15 cellular contexts compared by ENCODE assay signal in genomic region chr11:131906963-131907362, GRCh38.
DNase-seq lines count a peak whose midpoint lies in the region; ATAC-seq and TF ChIP-seq lines count a peak whose summit lies in the region.
"Had no signal": no experiment of that assay in that cellular context is flagged by ENCODE, and none has a peak within 500 bp of the region (broad histone marks: within the 10 kb centered on the region; RNA-seq: fewer than 3 reads in every experiment).

No MANE protein-coding gene starts in this region.

- H4K20me1 ChIP-seq in GM23338 (replicated peaks; ENCODE audit: insufficient read depth), result no peaks in the 10 kb centered on the region

- no peak overlapping the region for H3K4me3 Mint-ChIP-seq in GM23338
- no peak overlapping the region for H3K4me3 Mint-ChIP-seq in CD8-positive, alpha-beta memory T cell
- H3K4me3 Mint-ChIP-seq: activated T-cell treated with anti-CD3 and anti-CD28 coated beads, Interleukin-2, amount 50 U/mL, for 4 hours; B cell; stimulated activated naive CD8-positive, alpha-beta T cell treated with anti-CD3 and anti-CD28 coated beads, Interleukin-15, amount 100 ng/mL, for 72 hours had no signal

- no peaks in the 10 kb centered on the region for H3K9me3 Mint-ChIP-seq in GM23338
- peaks cover 0 to 11% (median 5%) of the 10 kb centered on the region in 5 donors for H3K9me3 Mint-ChIP-seq in CD8-positive, alpha-beta memory T cell
- H3K9me3 Mint-ChIP-seq: activated T-cell treated with anti-CD3 and anti-CD28 coated beads, Interleukin-2, amount 50 U/mL, for 4 hours; stimulated activated naive CD8-positive, alpha-beta T cell treated with anti-CD3 and anti-CD28 coated beads, Interleukin-15, amount 100 ng/mL, for 72 hours had no signal

- POLR2A ChIA-PET in A673 (lab: Charles Lee; ENCODE audit: low non-redundant PET), result no interaction called here
- POLR2A ChIA-PET in CD8-positive, alpha-beta memory T cell (lab: Charles Lee), result no interaction called here

- peak; percentile 59 for DNase-seq in A673 (ENCODE audit: low spot score)
- DNase-seq in GM23338 (ENCODE audit: low spot score), result peak; percentile 34
- peak; percentile 60 for DNase-seq in choroid plexus epithelial cell (ENCODE audit: low read depth)
- peak; percentile 58 for DNase-seq in inferior parietal cortex (ENCODE audit: extremely low spot score)
- no peak for DNase-seq in NCI-H128 (lab: John Stamatoyannopoulos, UW; ENCODE audit: unreplicated experiment)
- DNase-seq in CD8-positive, alpha-beta memory T cell, result no peak
- no peak for DNase-seq in NK-92 treated with Interleukin-12 subunit alpha and Interleukin-12 subunit beta, amount 100 ng/mL, for 24 hours (lab: John Stamatoyannopoulos, UW)
- DNase-seq: activated T-cell treated with anti-CD3 and anti-CD28 coated beads, Interleukin-2, amount 50 U/mL, for 4 hours; NCI-H1092 treated with DMSO at 0.1 percent for 48 hours; stimulated activated naive CD8-positive, alpha-beta T cell treated with anti-CD3 and anti-CD28 coated beads, Interleukin-15, amount 100 ng/mL, for 72 hours had no signal

- peaks cover 17% of the 10 kb centered on the region for H3K27me3 Mint-ChIP-seq in GM23338 (ENCODE audit: insufficient read depth, low read depth, poor library complexity)
- peaks cover 6 to 26% of the 10 kb centered on the region in 2 donors for H3K27me3 Mint-ChIP-seq in CD8-positive, alpha-beta memory T cell

- H3K27ac Mint-ChIP-seq in GM23338, result no peak overlapping the region
- H3K27ac Mint-ChIP-seq in CD8-positive, alpha-beta memory T cell, result no peak overlapping the region
- H3K27ac Mint-ChIP-seq: B cell; stimulated activated naive CD8-positive, alpha-beta T cell treated with anti-CD3 and anti-CD28 coated beads, Interleukin-15, amount 100 ng/mL, for 72 hours had no signal

- H3K79me2 ChIP-seq in GM23338 (replicated peaks; ENCODE audit: insufficient read depth), result no peaks in the 10 kb centered on the region; the same call in 1 of the 2 replicates

- H3K4me2 ChIP-seq in GM23338, result no peak overlapping the region

- ATAC-seq in GM23338, result no peak
- no peak for ATAC-seq in GM21367 (IDR thresholded peaks at IDR 0.05; ENCODE audit: unreplicated experiment)
- ATAC-seq: activated T-cell treated with anti-CD3 and anti-CD28 coated beads, Interleukin-2, amount 50 U/mL, for 4 hours; K562; stimulated activated naive CD8-positive, alpha-beta T cell treated with anti-CD3 and anti-CD28 coated beads, Interleukin-15, amount 100 ng/mL, for 72 hours had no signal

- peaks cover 78% of the 10 kb centered on the region for H3K4me1 Mint-ChIP-seq in GM23338
- peaks cover 0 to 4% (median 0%) of the 10 kb centered on the region in 3 donors for H3K4me1 Mint-ChIP-seq in CD8-positive, alpha-beta memory T cell
- H3K4me1 Mint-ChIP-seq: B cell; stimulated activated naive CD8-positive, alpha-beta T cell treated with anti-CD3 and anti-CD28 coated beads, Interleukin-15, amount 100 ng/mL, for 72 hours had no signal

- TF ChIP-seq CTCF in A673 (conservative IDR thresholded peaks at IDR 0.05; ENCODE audit: low read depth, low read length), result peak; percentile 28; the same call in 1 of the 2 replicates
- TF ChIP-seq CTCF in GM23338 (conservative IDR thresholded peaks at IDR 0.05; ENCODE audit: low read depth in 2 of 2), result peak; percentile 33 to 52
- peak; percentile 51 for TF ChIP-seq CTCF in choroid plexus epithelial cell (conservative IDR thresholded peaks at IDR 0.05; ENCODE audit: low read depth, low read length)

- CTCF ChIA-PET in A673 (lab: Charles Lee), result no interaction called here
- CTCF ChIA-PET in CD8-positive, alpha-beta memory T cell (lab: Charles Lee), result no interaction called here

- no peak overlapping the region for H3K4me3 ChIP-seq in A673 (ENCODE audit: low read depth, low read length, poor library complexity, severe bottlenecking)
- H3K4me3 ChIP-seq in GM23338, result no peak overlapping the region
- H3K4me3 ChIP-seq in choroid plexus epithelial cell (ENCODE audit: low read depth, low read length), result no peak overlapping the region
- no peak overlapping the region for H3K4me3 ChIP-seq in CD8-positive, alpha-beta memory T cell (ENCODE audit: low read length)
- H3K4me3 ChIP-seq: K562, SJSA1, vagina had no signal

- H3K27me3 ChIP-seq in A673 (replicated peaks; ENCODE audit: insufficient read depth, low read depth, low read length, poor library complexity), result no peaks in the 10 kb centered on the region
- peaks cover 10% of the 10 kb centered on the region for H3K27me3 ChIP-seq in GM23338 (ENCODE audit: insufficient read depth)
- H3K27me3 ChIP-seq in CD8-positive, alpha-beta memory T cell (ENCODE audit: insufficient read depth, low read length, poor library complexity, severe bottlenecking), result no peaks in the 10 kb centered on the region
- H3K27me3 ChIP-seq: SJSA1, vagina had no signal

- no peaks in the 10 kb centered on the region for H3K9me2 ChIP-seq in GM23338 (ENCODE audit: insufficient read depth)

- intact Hi-C loops in A673 (cut with micrococcal nuclease; ENCODE audit: unreplicated experiment), result no loop called here

- H3F3A ChIP-seq in GM23338 (replicated peaks; ENCODE audit: low read depth), result peaks cover 3% of the 10 kb centered on the region; the same call in 1 of the 2 replicates

- H3K9me3 ChIP-seq in A673 (ENCODE audit: low read depth, low read length, poor library complexity, severe bottlenecking), result no peaks in the 10 kb centered on the region
- H3K9me3 ChIP-seq in CD8-positive, alpha-beta memory T cell (ENCODE audit: low read length), result no peaks in the 10 kb centered on the region
- H3K9me3 ChIP-seq: SJSA1, vagina had no signal

- H3K36me3 Mint-ChIP-seq in GM23338 (ENCODE audit: low read depth), result no peaks in the 10 kb centered on the region; the same call in 2 of the 3 replicates
- no peaks in the 10 kb centered on the region for H3K36me3 Mint-ChIP-seq in CD8-positive, alpha-beta memory T cell

- H3K27ac ChIP-seq in A673 (ENCODE audit: low read depth, low read length, poor library complexity, severe bottlenecking), result peak overlapping the region; percentile 70
- H3K27ac ChIP-seq in GM23338 (ENCODE audit: low read depth), result no peak overlapping the region
- H3K27ac ChIP-seq in CD8-positive, alpha-beta memory T cell (ENCODE audit: low read depth, low read length), result no peak overlapping the region
- H3K27ac ChIP-seq: SJSA1, vagina had no signal

- peaks cover 81% of the 10 kb centered on the region for H3K4me1 ChIP-seq in A673 (ENCODE audit: insufficient read depth, low read length, poor library complexity, severe bottlenecking)
- H3K4me1 ChIP-seq in GM23338 (ENCODE audit: insufficient read depth), result peaks cover 49% of the 10 kb centered on the region
- no peaks in the 10 kb centered on the region for H3K4me1 ChIP-seq in CD8-positive, alpha-beta memory T cell (ENCODE audit: insufficient read depth, low read length)

- H3K36me3 ChIP-seq in A673 (ENCODE audit: insufficient read depth, low read length, poor library complexity, severe bottlenecking) (no peaks in the 10 kb centered on the region), GM23338 (ENCODE audit: insufficient read depth) (no peaks in the 10 kb centered on the region)
- H3K36me3 ChIP-seq in CD8-positive, alpha-beta memory T cell (ENCODE audit: insufficient read depth, low read length), result no peaks in the 10 kb centered on the region
- H3K36me3 ChIP-seq: SJSA1, vagina had no signal

- no peak overlapping the region for H2AFZ ChIP-seq in GM23338

- no TSS peak for BruUV-seq in A673 (replicated peaks; lab: Mats Ljungman, UMichigan)

TF ChIP-seq in GM23338, 12 proteins besides CTCF, POLR2A, EP300 and RAD21 (continues in another document):
- no peak for TF ChIP-seq NANOG (IDR thresholded peaks at IDR 0.05; ENCODE audit: borderline replicate concordance)

Comparison
In these comparisons a context has a peak if more than half of its experiments do, and no peak if none do; other contexts are left out.
1. DNase-seq: peak in A673 (single experiment), GM23338 (single experiment), choroid plexus epithelial cell (single experiment) and inferior parietal cortex (single experiment); none in NCI-H128 (single experiment), CD8-positive, alpha-beta memory T cell (0 of 5) and NK-92 treated with Interleukin-12 subunit alpha and Interleukin-12 subunit beta, amount 100 ng/mL, for 24 hours (single experiment).
2. Peak in every context shown above with its lines, with median percentiles within 50 percentile points of each other: CTCF ChIP-seq.